ENCODE assay signal across 8 cellular contexts in the genomic region with DNA sequence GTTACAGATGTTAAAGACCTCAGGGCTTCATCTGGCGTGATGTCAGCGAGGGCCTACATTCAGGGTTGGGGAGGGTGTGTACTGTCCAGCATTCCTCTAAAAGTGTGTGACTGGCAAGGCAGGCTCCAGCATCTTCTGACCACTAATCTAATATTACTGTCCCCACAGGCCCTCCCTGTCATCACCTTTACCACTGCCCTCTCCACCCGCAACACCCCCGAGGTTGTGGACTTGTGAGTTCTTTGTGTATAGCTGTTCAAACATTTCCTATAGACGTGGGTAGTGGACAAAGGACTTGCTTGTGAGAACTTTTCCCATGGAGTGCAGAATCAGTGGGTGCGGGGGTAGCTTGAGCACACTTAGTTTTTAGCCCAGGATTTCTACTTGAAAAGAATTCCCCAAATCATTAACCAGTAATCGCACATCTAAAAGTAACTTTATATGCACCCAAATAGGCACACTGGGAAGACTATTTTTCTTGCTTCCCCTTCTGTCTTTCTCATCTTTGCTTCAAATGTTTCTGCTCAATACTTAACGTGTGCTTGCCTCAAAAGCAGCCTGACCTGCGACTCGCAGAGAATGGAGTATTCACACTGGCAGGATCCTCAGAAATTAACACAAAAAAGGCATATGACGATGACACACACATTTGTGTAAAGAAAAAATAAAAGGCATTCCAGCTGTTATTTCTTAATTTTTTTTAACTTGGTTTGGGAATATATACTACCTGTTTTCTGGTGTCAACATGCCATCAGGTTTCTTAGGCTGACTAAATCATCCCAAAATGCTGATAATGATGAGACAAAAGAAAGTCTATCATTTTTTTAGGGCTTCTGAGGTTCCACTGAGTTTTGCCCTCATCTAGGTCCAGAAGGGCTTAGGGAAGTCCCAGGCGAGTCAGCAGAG.
DNase-seq lines count a peak whose midpoint lies in the region; ATAC-seq, FAIRE-seq and TF ChIP-seq lines count a peak whose summit lies in the region.

No MANE protein-coding gene starts in this region.

- peak overlapping the region; percentile 32; the same call in 1 of the 2 replicates for H2BK5ac ChIP-seq in H1 (ENCODE audit: low read depth, low read length)

- H4K91ac ChIP-seq in H1 (replicated peaks; ENCODE audit: insufficient read length, low read length) = peak overlapping the region; percentile 25

- H3K14ac ChIP-seq in H1 (ENCODE audit: insufficient read length) = no peak overlapping the region

- H3K27ac ChIP-seq in CD4-positive, alpha-beta memory T cell (ENCODE audit: low read depth, low read length) = no peak overlapping the region
- H3K27ac ChIP-seq in PC-3 (ENCODE audit: low read length) (peak overlapping the region; percentile 90), H1 (ENCODE audit: low read depth, low read length) (no peak overlapping the region), osteoblast (ENCODE audit: low read depth, low read length) (peak overlapping the region; percentile 84), SJCRH30 (no peak overlapping the region)

- TF ChIP-seq EP300 in H1 (IDR thresholded peaks at IDR 0.05; ENCODE audit: borderline replicate concordance in 1 of 2, low read depth in 2 of 2, low read length in 2 of 2) = no peak

- peak overlapping the region; percentile 52 to 90 (median 79) for H3K27ac Mint-ChIP-seq in CD4-positive, alpha-beta memory T cell

- CTCF ChIA-PET in CD4-positive, alpha-beta memory T cell (lab: Charles Lee; ENCODE audit: partially characterized antibody) = interaction anchor here (0.9 kb wide), 1 partner anchor 300 kb away, joined by 4 read pairs; no protein-coding TSS in a partner anchor
- CTCF ChIA-PET in PC-3 (lab: Charles Lee) (interaction anchor here (1.0 to 1.7 kb wide), 4 partner anchors 11 to 301 kb away, joined by 3 to 10 read pairs (median 5); no protein-coding TSS in a partner anchor), H1 (lab: Charles Lee; ENCODE audit: partially characterized antibody) (interaction anchor here (0.6 to 1.4 kb wide), 7 partner anchors 9 to 194 kb away, joined by 3 to 6 read pairs (median 3); no protein-coding TSS in a partner anchor)

- no peak overlapping the region for H3K4me3 Mint-ChIP-seq in CD4-positive, alpha-beta memory T cell

- no peak overlapping the region for H2AK5ac ChIP-seq in H1 (ENCODE audit: low read depth, low read length)

- no peak for FAIRE-seq in H1 (lab: Jason Lieb, UNC)

- H3F3A ChIP-seq in PC-3 (ENCODE audit: low read length, unreplicated experiment) = peaks cover 7% of the 10 kb centered on the region

- H4K8ac ChIP-seq in H1 (ENCODE audit: extremely low read depth, insufficient read depth, low read length) = peak overlapping the region; percentile 51; the same call in 1 of the 2 replicates

- peak overlapping the region; percentile 5 for H2BK12ac ChIP-seq in H1 (ENCODE audit: low read depth, low read length)

- TF ChIP-seq CTCF in PC-3 (conservative IDR thresholded peaks at IDR 0.05; ENCODE audit: low read depth, low read length) (no peak), H1 (IDR thresholded peaks at IDR 0.05; ENCODE audit: control extremely low read depth in 1 of 3, insufficient read depth in 1 of 3, low read depth in 1 of 3, low read length in 3 of 3) (no peak), osteoblast (IDR thresholded peaks at IDR 0.05; ENCODE audit: extremely low read depth, low read depth, low read length) (no peak)

- peak overlapping the region; percentile 16; the same call in 1 of the 2 replicates for H2BK20ac ChIP-seq in H1 (ENCODE audit: low read length)

- no peaks in the 10 kb centered on the region for H3K27me3 ChIP-seq in CD4-positive, alpha-beta memory T cell (ENCODE audit: insufficient read depth, low read length)
- no peaks in the 10 kb centered on the region for H3K27me3 ChIP-seq in PC-3 (ENCODE audit: low read length)
- no peaks in the 10 kb centered on the region for H3K27me3 ChIP-seq in H1 (replicated peaks in 1 of 4; ENCODE audit: control insufficient read depth in 3 of 4, extremely low read depth in 1 of 4, insufficient read depth in 3 of 4, low read length in 3 of 4)
- no peaks in the 10 kb centered on the region for H3K27me3 ChIP-seq in osteoblast (ENCODE audit: insufficient read depth, low read length)
- no peaks in the 10 kb centered on the region for H3K27me3 ChIP-seq in SJCRH30

- H3K9me2 ChIP-seq in PC-3 (replicated peaks; ENCODE audit: low read length) = no peaks in the 10 kb centered on the region

- H3K79me2 ChIP-seq in PC-3 (ENCODE audit: low read length) (no peaks in the 10 kb centered on the region), H1 (ENCODE audit: control insufficient read depth in 1 of 2, insufficient read depth in 2 of 2, low read length in 2 of 2) (no peaks in the 10 kb centered on the region), osteoblast (ENCODE audit: insufficient read depth, low read length) (no peaks in the 10 kb centered on the region)

- TF ChIP-seq RAD21 in H1 (IDR thresholded peaks at IDR 0.05 in 1 of 2, conservative IDR thresholded peaks at IDR 0.05 in 1 of 2; ENCODE audit: low read depth in 2 of 2, low read length in 2 of 2) = no peak

- H3K4me2 ChIP-seq in PC-3 (ENCODE audit: low read length) (peak overlapping the region; percentile 61), H1 (ENCODE audit: insufficient read depth in 1 of 2, low read depth in 2 of 2, low read length in 2 of 2) (peak overlapping the region in 1 of 2 experiments; percentile 14; a peak in 1 of 4 replicates), osteoblast (ENCODE audit: insufficient read depth, low read length) (peak overlapping the region; percentile 73)

- WGBS in H1 (ENCODE audit: extremely low coverage in 1 of 2, insufficient coverage in 1 of 2, insufficient read length in 1 of 2, insufficient replicate concordance in 2 of 2, low coverage in 1 of 2, low lambda C conversion rate in 2 of 2, missing lambda C conversion rate in 1 of 2), 2 experiments = 82% methylated on average over 12 of the region's 12 CpGs; no CpG with 5 or more reads in 1 of the 2 experiments

- H3K9me3 Mint-ChIP-seq in CD4-positive, alpha-beta memory T cell = no peaks in the 10 kb centered on the region

- H3K4me3 ChIP-seq in CD4-positive, alpha-beta memory T cell (ENCODE audit: low read length in 2 of 2) = no peak overlapping the region
- no peak overlapping the region for H3K4me3 ChIP-seq in PC-3 (ENCODE audit: low read length)
- no peak overlapping the region for H3K4me3 ChIP-seq in H1 (ENCODE audit: extremely low read depth in 1 of 4, insufficient read depth in 2 of 4, low read depth in 3 of 4, low read length in 4 of 4)
- peak overlapping the region; percentile 47 for H3K4me3 ChIP-seq in osteoblast (ENCODE audit: insufficient read depth, low read length)
- no peak overlapping the region for H3K4me3 ChIP-seq in SJCRH30

- H3K9ac ChIP-seq in PC-3 (ENCODE audit: low read length) (peak overlapping the region; percentile 67), H1 (replicated peaks in 1 of 4; ENCODE audit: extremely low read depth in 1 of 4, low read depth in 3 of 4, low read length in 3 of 4) (no peak overlapping the region)

- 0 out of 2 replicates have a peak overlapping the region, but pooled peaks have one; percentile 9 for H3K18ac ChIP-seq in H1 (ENCODE audit: extremely low read depth, low read length)

- no peaks in the 10 kb centered on the region for H3K23me2 ChIP-seq in H1 (ENCODE audit: low read depth, low read length)

- intact Hi-C loops in CD4-positive, alpha-beta memory T cell (cut with micrococcal nuclease) = loop anchor here (10.0 kb wide), 1 partner anchor 242 kb away; no protein-coding TSS in a partner anchor
- intact Hi-C loops in PC-3 (cut with micrococcal nuclease) = loop anchor here (1.0 kb wide), 6 partner anchors 12 to 158 kb away; a partner anchor contains a TSS

- TF ChIP-seq POLR2A in H1 (IDR thresholded peaks at IDR 0.05; ENCODE audit: control extremely low read depth in 1 of 2, low read depth in 2 of 2, low read length in 2 of 2) = no peak

- H3K4me1 ChIP-seq in CD4-positive, alpha-beta memory T cell (ENCODE audit: insufficient read depth, low read length) = no peaks in the 10 kb centered on the region
- peaks cover 67% of the 10 kb centered on the region for H3K4me1 ChIP-seq in PC-3 (ENCODE audit: insufficient read depth, low read length)
- H3K4me1 ChIP-seq in H1 (replicated peaks in 1 of 4; ENCODE audit: control insufficient read depth in 3 of 4, insufficient read depth in 4 of 4, low read length in 3 of 4) = peaks cover 5 to 13% (median 11%) of the 10 kb centered on the region in 4 experiments; a peak in 5 of 7 replicates
- peaks cover 32% of the 10 kb centered on the region for H3K4me1 ChIP-seq in osteoblast (ENCODE audit: insufficient read depth, low read length)
- peaks cover 7% of the 10 kb centered on the region for H3K4me1 ChIP-seq in SJCRH30

- peaks cover 4 to 40% (median 19%) of the 10 kb centered on the region in 4 donors for H3K4me1 Mint-ChIP-seq in CD4-positive, alpha-beta memory T cell

- H3K56ac ChIP-seq in H1 (replicated peaks; ENCODE audit: insufficient read length, low read depth, low read length) = no peak overlapping the region

- H3K27me3 Mint-ChIP-seq in CD4-positive, alpha-beta memory T cell = no peaks in the 10 kb centered on the region

- H2AFZ ChIP-seq in PC-3 (ENCODE audit: low read length) = no peak overlapping the region
- peak overlapping the region; percentile 47; the same call in 1 of the 2 replicates for H2AFZ ChIP-seq in H1 (ENCODE audit: low read length)
- no peak overlapping the region for H2AFZ ChIP-seq in osteoblast (ENCODE audit: low read length)

- H2BK120ac ChIP-seq in H1 (replicated peaks; ENCODE audit: low read depth, low read length) = peak overlapping the region; percentile 4

- H3K79me1 ChIP-seq in H1 (ENCODE audit: low read depth, low read length) = no peaks in the 10 kb centered on the region

- H3K36me3 Mint-ChIP-seq in CD4-positive, alpha-beta memory T cell = peaks cover 62 to 89% of the 10 kb centered on the region in 2 donors

- peaks cover 73% of the 10 kb centered on the region for H3K36me3 ChIP-seq in CD4-positive, alpha-beta memory T cell (ENCODE audit: insufficient read depth, low read length)
- H3K36me3 ChIP-seq in PC-3 (ENCODE audit: low read depth, low read length) (no peaks in the 10 kb centered on the region), H1 (ENCODE audit: control insufficient read depth in 2 of 4, insufficient read depth in 4 of 4, low read length in 3 of 4) (no peaks in the 10 kb centered on the region; a peak in 1 of 8 replicates), osteoblast (ENCODE audit: insufficient read depth, low read length) (no peaks in the 10 kb centered on the region), SJCRH30 (no peaks in the 10 kb centered on the region)

- no peak overlapping the region for H3K23ac ChIP-seq in H1 (ENCODE audit: insufficient read length)

- peak; percentile 0; the same call in 1 of the 2 replicates for ATAC-seq in PC-3

- no peak overlapping the region for H2BK15ac ChIP-seq in H1 (ENCODE audit: low read length)

- H3K4ac ChIP-seq in H1 (replicated peaks; ENCODE audit: insufficient read length, low read depth, low read length) = no peak overlapping the region

- peak overlapping the region; percentile 67 for H4K5ac ChIP-seq in H1 (ENCODE audit: insufficient read length, low read depth, low read length)

- DNase-seq in CD4-positive, alpha-beta memory T cell = no peak
- DNase-seq in PC-3 (no peak), H1 (ENCODE audit: low read depth in 1 of 2, low spot score in 2 of 2) (no peak), osteoblast (ENCODE audit: insufficient read length, low spot score, missing footprints) (no peak), NCI-H1105 (lab: John Stamatoyannopoulos, UW) (no peak), mucosa of gallbladder (ENCODE audit: low spot score) (no peak), SJCRH30 (no peak), SW 1271 (lab: John Stamatoyannopoulos, UW) (no peak)

- H4K20me1 ChIP-seq in PC-3 (ENCODE audit: low read length) (no peaks in the 10 kb centered on the region), H1 (replicated peaks in 1 of 2; ENCODE audit: control insufficient read depth in 1 of 2, insufficient read depth in 2 of 2, low read length in 2 of 2) (no peaks in the 10 kb centered on the region), osteoblast (ENCODE audit: insufficient read depth, low read length) (no peaks in the 10 kb centered on the region)

- no peaks in the 10 kb centered on the region for H3K9me3 ChIP-seq in CD4-positive, alpha-beta memory T cell (ENCODE audit: control insufficient read depth in 1 of 2, low read length in 2 of 2)
- no peaks in the 10 kb centered on the region for H3K9me3 ChIP-seq in PC-3 (ENCODE audit: low read length)
- H3K9me3 ChIP-seq in H1 (ENCODE audit: insufficient read depth in 2 of 2, low read depth in 1 of 2, low read length in 1 of 2) = no peaks in the 10 kb centered on the region
- no peaks in the 10 kb centered on the region for H3K9me3 ChIP-seq in osteoblast (ENCODE audit: low read depth, low read length)
- H3K9me3 ChIP-seq in SJCRH30 (replicated peaks) = no peaks in the 10 kb centered on the region

- POLR2A ChIA-PET in CD4-positive, alpha-beta memory T cell (lab: Charles Lee; ENCODE audit: partially characterized antibody) = interaction anchor here (0.9 kb wide), 2 partner anchors 10 to 152 kb away, joined by 3 to 4 read pairs; no protein-coding TSS in a partner anchor
- POLR2A ChIA-PET in PC-3 (lab: Charles Lee; ENCODE audit: unreplicated experiment) (interaction anchor here (0.5 to 1.2 kb wide), 13 partner anchors 11 to 390 kb away, joined by 3 to 17 read pairs (median 5); a partner anchor contains a TSS), H1 (lab: Charles Lee; ENCODE audit: partially characterized antibody) (interaction anchor here (0.9 to 1.1 kb wide), 5 partner anchors 10 to 159 kb away, joined by 3 to 5 read pairs (median 3); a partner anchor contains a TSS)

- BruUV-seq in PC-3 (replicated peaks; lab: Mats Ljungman, UMichigan) = TSS peak; percentile 95

Comparison
In these comparisons a context has a peak if more than half of its experiments do, and no peak if none do; other contexts are left out.
1. H3K27ac ChIP-seq: peak in PC-3 (single experiment) and osteoblast (single experiment); none in CD4-positive, alpha-beta memory T cell (single experiment), H1 (single experiment) and SJCRH30 (single experiment).